Comparison of ENCODE assay signal across 1 cellular context in genomic region chr15:62569460-62570404, GRCh38.
TF ChIP-seq lines count a peak whose summit lies in the region.

No MANE protein-coding gene starts in this region.

TF ChIP-seq in HepG2, 621 proteins besides CTCF, POLR2A, EP300 and RAD21 (continued from another document):
- TF ChIP-seq, protein P1, sequence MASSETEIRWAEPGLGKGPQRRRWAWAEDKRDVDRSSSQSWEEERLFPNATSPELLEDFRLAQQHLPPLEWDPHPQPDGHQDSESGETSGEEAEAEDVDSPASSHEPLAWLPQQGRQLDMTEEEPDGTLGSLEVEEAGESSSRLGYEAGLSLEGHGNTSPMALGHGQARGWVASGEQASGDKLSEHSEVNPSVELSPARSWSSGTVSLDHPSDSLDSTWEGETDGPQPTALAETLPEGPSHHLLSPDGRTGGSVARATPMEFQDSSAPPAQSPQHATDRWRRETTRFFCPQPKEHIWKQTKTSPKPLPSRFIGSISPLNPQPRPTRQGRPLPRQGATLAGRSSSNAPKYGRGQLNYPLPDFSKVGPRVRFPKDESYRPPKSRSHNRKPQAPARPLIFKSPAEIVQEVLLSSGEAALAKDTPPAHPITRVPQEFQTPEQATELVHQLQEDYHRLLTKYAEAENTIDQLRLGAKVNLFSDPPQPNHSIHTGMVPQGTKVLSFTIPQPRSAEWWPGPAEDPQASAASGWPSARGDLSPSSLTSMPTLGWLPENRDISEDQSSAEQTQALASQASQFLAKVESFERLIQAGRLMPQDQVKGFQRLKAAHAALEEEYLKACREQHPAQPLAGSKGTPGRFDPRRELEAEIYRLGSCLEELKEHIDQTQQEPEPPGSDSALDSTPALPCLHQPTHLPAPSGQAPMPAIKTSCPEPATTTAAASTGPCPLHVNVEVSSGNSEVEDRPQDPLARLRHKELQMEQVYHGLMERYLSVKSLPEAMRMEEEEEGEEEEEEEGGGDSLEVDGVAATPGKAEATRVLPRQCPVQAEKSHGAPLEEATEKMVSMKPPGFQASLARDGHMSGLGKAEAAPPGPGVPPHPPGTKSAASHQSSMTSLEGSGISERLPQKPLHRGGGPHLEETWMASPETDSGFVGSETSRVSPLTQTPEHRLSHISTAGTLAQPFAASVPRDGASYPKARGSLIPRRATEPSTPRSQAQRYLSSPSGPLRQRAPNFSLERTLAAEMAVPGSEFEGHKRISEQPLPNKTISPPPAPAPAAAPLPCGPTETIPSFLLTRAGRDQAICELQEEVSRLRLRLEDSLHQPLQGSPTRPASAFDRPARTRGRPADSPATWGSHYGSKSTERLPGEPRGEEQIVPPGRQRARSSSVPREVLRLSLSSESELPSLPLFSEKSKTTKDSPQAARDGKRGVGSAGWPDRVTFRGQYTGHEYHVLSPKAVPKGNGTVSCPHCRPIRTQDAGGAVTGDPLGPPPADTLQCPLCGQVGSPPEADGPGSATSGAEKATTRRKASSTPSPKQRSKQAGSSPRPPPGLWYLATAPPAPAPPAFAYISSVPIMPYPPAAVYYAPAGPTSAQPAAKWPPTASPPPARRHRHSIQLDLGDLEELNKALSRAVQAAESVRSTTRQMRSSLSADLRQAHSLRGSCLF (CRISPR knock-in tag; IDR thresholded peaks at IDR 0.05; ENCODE audit: borderline replicate concordance) = no peak
- TF ChIP-seq ZSCAN31 (CRISPR knock-in tag; IDR thresholded peaks at IDR 0.05; ENCODE audit: low read depth) = no peak
- TF ChIP-seq, protein P2, sequence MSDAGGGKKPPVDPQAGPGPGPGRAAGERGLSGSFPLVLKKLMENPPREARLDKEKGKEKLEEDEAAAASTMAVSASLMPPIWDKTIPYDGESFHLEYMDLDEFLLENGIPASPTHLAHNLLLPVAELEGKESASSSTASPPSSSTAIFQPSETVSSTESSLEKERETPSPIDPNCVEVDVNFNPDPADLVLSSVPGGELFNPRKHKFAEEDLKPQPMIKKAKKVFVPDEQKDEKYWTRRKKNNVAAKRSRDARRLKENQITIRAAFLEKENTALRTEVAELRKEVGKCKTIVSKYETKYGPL (CRISPR knock-in tag; IDR thresholded peaks at IDR 0.05) = no peak
- TF ChIP-seq, protein P3, sequence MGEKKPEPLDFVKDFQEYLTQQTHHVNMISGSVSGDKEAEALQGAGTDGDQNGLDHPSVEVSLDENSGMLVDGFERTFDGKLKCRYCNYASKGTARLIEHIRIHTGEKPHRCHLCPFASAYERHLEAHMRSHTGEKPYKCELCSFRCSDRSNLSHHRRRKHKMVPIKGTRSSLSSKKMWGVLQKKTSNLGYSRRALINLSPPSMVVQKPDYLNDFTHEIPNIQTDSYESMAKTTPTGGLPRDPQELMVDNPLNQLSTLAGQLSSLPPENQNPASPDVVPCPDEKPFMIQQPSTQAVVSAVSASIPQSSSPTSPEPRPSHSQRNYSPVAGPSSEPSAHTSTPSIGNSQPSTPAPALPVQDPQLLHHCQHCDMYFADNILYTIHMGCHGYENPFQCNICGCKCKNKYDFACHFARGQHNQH (CRISPR knock-in tag; IDR thresholded peaks at IDR 0.05) = peak; percentile 91
- peak; percentile 62; the same call in 1 of the 2 replicates for TF ChIP-seq NR2C2 (CRISPR knock-in tag; IDR thresholded peaks at IDR 0.05; ENCODE audit: borderline replicate concordance)
- peak; percentile 84; the same call in 1 of the 2 replicates for TF ChIP-seq GATA4 (IDR thresholded peaks at IDR 0.05; ENCODE audit: borderline replicate concordance, low read depth)
- no peak for TF ChIP-seq ZNF570 (CRISPR knock-in tag; IDR thresholded peaks at IDR 0.05; ENCODE audit: borderline replicate concordance)
- TF ChIP-seq MED13 (CRISPR knock-in tag; IDR thresholded peaks at IDR 0.05) = 0 out of 2 replicates have a peak, but pooled peaks have one; percentile 32
- no peak for TF ChIP-seq RBAK (CRISPR knock-in tag; IDR thresholded peaks at IDR 0.05)
- no peak for TF ChIP-seq NFYB (CRISPR knock-in tag; IDR thresholded peaks at IDR 0.05)
- no peak for TF ChIP-seq RELA (CRISPR knock-in tag; IDR thresholded peaks at IDR 0.05)
- TF ChIP-seq MIER3 (CRISPR knock-in tag; IDR thresholded peaks at IDR 0.05; ENCODE audit: borderline replicate concordance) = peak; percentile 91; the same call in 1 of the 2 replicates
- TF ChIP-seq, protein P4, sequence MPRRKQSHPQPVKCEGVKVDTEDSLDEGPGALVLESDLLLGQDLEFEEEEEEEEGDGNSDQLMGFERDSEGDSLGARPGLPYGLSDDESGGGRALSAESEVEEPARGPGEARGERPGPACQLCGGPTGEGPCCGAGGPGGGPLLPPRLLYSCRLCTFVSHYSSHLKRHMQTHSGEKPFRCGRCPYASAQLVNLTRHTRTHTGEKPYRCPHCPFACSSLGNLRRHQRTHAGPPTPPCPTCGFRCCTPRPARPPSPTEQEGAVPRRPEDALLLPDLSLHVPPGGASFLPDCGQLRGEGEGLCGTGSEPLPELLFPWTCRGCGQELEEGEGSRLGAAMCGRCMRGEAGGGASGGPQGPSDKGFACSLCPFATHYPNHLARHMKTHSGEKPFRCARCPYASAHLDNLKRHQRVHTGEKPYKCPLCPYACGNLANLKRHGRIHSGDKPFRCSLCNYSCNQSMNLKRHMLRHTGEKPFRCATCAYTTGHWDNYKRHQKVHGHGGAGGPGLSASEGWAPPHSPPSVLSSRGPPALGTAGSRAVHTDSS (CRISPR knock-in tag; conservative IDR thresholded peaks at IDR 0.05) = no peak
- TF ChIP-seq, protein P5, sequence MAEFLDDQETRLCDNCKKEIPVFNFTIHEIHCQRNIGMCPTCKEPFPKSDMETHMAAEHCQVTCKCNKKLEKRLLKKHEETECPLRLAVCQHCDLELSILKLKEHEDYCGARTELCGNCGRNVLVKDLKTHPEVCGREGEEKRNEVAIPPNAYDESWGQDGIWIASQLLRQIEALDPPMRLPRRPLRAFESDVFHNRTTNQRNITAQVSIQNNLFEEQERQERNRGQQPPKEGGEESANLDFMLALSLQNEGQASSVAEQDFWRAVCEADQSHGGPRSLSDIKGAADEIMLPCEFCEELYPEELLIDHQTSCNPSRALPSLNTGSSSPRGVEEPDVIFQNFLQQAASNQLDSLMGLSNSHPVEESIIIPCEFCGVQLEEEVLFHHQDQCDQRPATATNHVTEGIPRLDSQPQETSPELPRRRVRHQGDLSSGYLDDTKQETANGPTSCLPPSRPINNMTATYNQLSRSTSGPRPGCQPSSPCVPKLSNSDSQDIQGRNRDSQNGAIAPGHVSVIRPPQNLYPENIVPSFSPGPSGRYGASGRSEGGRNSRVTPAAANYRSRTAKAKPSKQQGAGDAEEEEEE (CRISPR knock-in tag; IDR thresholded peaks at IDR 0.05; ENCODE audit: borderline replicate concordance) = no peak
- TF ChIP-seq MAFF (IDR thresholded peaks at IDR 0.05; ENCODE audit: low read depth, low read length) = no peak
- peak; percentile 80 for TF ChIP-seq SNAPC2 (CRISPR knock-in tag; IDR thresholded peaks at IDR 0.05)
- TF ChIP-seq ZNF441 (CRISPR knock-in tag; IDR thresholded peaks at IDR 0.05; ENCODE audit: borderline replicate concordance) = peak; percentile 46; the same call in 1 of the 2 replicates
- no peak for TF ChIP-seq NRL (CRISPR knock-in tag; IDR thresholded peaks at IDR 0.05; ENCODE audit: borderline replicate concordance)
- TF ChIP-seq NFIC (IDR thresholded peaks at IDR 0.05; ENCODE audit: low read length) = peak; percentile 100
- TF ChIP-seq IRF2 (CRISPR knock-in tag; IDR thresholded peaks at IDR 0.05) = peak; percentile 84
- peak; percentile 36; the same call in 1 of the 3 replicates for TF ChIP-seq MXI1 (IDR thresholded peaks at IDR 0.05; ENCODE audit: borderline replicate concordance, low read depth, low read length)
- TF ChIP-seq HNF4A (CRISPR knock-in tag; IDR thresholded peaks at IDR 0.05) = peak; percentile 77
- no peak for TF ChIP-seq SRF (IDR thresholded peaks at IDR 0.05; ENCODE audit: low read depth, low read length)
- no peak for TF ChIP-seq ATRX (CRISPR knock-in tag; IDR thresholded peaks at IDR 0.05; ENCODE audit: borderline replicate concordance)
- TF ChIP-seq, protein P6, sequence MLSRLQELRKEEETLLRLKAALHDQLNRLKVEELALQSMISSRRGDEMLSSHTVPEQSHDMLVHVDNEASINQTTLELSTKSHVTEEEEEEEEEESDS (CRISPR knock-in tag; IDR thresholded peaks at IDR 0.05; ENCODE audit: borderline replicate concordance) = 0 out of 2 replicates have a peak, but pooled peaks have one; percentile 55
- TF ChIP-seq, protein P7, sequence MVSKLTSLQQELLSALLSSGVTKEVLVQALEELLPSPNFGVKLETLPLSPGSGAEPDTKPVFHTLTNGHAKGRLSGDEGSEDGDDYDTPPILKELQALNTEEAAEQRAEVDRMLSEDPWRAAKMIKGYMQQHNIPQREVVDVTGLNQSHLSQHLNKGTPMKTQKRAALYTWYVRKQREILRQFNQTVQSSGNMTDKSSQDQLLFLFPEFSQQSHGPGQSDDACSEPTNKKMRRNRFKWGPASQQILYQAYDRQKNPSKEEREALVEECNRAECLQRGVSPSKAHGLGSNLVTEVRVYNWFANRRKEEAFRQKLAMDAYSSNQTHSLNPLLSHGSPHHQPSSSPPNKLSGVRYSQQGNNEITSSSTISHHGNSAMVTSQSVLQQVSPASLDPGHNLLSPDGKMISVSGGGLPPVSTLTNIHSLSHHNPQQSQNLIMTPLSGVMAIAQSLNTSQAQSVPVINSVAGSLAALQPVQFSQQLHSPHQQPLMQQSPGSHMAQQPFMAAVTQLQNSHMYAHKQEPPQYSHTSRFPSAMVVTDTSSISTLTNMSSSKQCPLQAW (CRISPR knock-in tag; IDR thresholded peaks at IDR 0.05) = peak; percentile 91
- TF ChIP-seq GLMP (CRISPR knock-in tag; IDR thresholded peaks at IDR 0.05; ENCODE audit: borderline replicate concordance) = no peak
- peak; percentile 46; the same call in 1 of the 2 replicates for TF ChIP-seq ZNF772 (CRISPR knock-in tag; IDR thresholded peaks at IDR 0.05)
- TF ChIP-seq KLF16 (CRISPR knock-in tag; IDR thresholded peaks at IDR 0.05) = peak in 1 of 2 experiments; percentile 95; a peak in 2 of 4 replicates
- peak; percentile 97 for TF ChIP-seq SALL1 (CRISPR knock-in tag; IDR thresholded peaks at IDR 0.05)
- TF ChIP-seq EZH2 (conservative IDR thresholded peaks at IDR 0.05; ENCODE audit: low read depth, low read length) = no peak
- TF ChIP-seq ZNF790 (CRISPR knock-in tag; IDR thresholded peaks at IDR 0.05; ENCODE audit: borderline replicate concordance) = no peak
- TF ChIP-seq, protein P8, sequence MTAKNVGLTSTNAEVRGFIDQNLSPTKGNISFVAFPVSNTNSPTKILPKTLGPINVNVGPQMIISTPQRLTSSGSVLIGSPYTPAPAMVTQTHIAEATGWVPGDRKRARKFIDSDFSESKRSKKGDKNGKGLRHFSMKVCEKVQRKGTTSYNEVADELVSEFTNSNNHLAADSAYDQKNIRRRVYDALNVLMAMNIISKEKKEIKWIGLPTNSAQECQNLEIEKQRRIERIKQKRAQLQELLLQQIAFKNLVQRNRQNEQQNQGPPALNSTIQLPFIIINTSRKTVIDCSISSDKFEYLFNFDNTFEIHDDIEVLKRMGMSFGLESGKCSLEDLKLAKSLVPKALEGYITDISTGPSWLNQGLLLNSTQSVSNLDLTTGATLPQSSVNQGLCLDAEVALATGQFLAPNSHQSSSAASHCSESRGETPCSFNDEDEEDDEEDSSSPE (CRISPR knock-in tag; IDR thresholded peaks at IDR 0.05) = peak; percentile 52; the same call in 1 of the 2 replicates
- TF ChIP-seq, protein P9, sequence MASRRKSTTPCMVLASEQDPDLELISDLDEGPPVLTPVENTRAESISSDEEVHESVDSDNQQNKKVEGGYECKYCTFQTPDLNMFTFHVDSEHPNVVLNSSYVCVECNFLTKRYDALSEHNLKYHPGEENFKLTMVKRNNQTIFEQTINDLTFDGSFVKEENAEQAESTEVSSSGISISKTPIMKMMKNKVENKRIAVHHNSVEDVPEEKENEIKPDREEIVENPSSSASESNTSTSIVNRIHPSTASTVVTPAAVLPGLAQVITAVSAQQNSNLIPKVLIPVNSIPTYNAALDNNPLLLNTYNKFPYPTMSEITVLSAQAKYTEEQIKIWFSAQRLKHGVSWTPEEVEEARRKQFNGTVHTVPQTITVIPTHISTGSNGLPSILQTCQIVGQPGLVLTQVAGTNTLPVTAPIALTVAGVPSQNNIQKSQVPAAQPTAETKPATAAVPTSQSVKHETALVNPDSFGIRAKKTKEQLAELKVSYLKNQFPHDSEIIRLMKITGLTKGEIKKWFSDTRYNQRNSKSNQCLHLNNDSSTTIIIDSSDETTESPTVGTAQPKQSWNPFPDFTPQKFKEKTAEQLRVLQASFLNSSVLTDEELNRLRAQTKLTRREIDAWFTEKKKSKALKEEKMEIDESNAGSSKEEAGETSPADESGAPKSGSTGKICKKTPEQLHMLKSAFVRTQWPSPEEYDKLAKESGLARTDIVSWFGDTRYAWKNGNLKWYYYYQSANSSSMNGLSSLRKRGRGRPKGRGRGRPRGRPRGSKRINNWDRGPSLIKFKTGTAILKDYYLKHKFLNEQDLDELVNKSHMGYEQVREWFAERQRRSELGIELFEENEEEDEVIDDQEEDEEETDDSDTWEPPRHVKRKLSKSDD (CRISPR knock-in tag; IDR thresholded peaks at IDR 0.05; ENCODE audit: low read depth) = 0 out of 2 replicates have a peak, but pooled peaks have one; percentile 54
- peak; percentile 80; the same call in 1 of the 2 replicates for TF ChIP-seq ZBTB3 (CRISPR knock-in tag; IDR thresholded peaks at IDR 0.05; ENCODE audit: borderline replicate concordance, low read depth)
- TF ChIP-seq ATF3 (CRISPR knock-in tag; IDR thresholded peaks at IDR 0.05) = no peak
- TF ChIP-seq HOXD1 (CRISPR knock-in tag; IDR thresholded peaks at IDR 0.05) = peak; percentile 89
- TF ChIP-seq IKZF1 (IDR thresholded peaks at IDR 0.05) = no peak
- peak; percentile 7; the same call in 1 of the 2 replicates for TF ChIP-seq STAG1 (CRISPR knock-in tag; IDR thresholded peaks at IDR 0.05)
- TF ChIP-seq KDM5A (IDR thresholded peaks at IDR 0.05; ENCODE audit: borderline replicate concordance, low read length) = no peak
- TF ChIP-seq, protein P10, sequence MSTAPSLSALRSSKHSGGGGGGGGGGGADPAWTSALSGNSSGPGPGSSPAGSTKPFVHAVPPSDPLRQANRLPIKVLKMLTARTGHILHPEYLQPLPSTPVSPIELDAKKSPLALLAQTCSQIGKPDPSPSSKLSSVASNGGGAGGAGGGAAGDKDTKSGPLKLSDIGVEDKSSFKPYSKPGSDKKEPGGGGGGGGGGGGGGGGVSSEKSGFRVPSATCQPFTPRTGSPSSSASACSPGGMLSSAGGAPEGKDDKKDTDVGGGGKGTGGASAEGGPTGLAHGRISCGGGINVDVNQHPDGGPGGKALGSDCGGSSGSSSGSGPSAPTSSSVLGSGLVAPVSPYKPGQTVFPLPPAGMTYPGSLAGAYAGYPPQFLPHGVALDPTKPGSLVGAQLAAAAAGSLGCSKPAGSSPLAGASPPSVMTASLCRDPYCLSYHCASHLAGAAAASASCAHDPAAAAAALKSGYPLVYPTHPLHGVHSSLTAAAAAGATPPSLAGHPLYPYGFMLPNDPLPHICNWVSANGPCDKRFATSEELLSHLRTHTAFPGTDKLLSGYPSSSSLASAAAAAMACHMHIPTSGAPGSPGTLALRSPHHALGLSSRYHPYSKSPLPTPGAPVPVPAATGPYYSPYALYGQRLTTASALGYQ (CRISPR knock-in tag; IDR thresholded peaks at IDR 0.05) = peak; percentile 99
- no peak for TF ChIP-seq ZNF839 (CRISPR knock-in tag; IDR thresholded peaks at IDR 0.05; ENCODE audit: borderline replicate concordance)
TF ChIP-seq in HepG2: peak in this region for 240.
